Comparison of ENCODE assay signal across 27 cellular contexts in the genomic region with DNA sequence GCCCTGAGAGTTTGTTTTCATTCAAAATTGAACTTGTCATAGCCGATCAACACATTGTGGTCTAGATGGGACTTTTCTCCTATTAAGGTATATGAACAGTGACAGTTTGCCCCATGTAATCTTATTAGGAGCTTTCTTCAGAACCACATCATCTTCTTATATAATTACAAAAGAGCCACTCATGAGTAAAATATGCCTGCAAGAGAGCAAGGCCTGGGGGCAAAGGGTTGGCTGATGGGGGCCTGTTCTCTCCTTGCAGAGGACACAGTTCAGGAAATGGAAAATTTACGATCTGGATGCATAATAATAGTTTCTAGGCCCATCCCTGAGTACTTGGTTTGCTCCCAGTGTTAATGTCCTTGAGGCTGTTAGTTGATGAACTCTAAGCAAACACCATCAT.
DNase-seq lines count a peak whose midpoint lies in the region; ATAC-seq and TF ChIP-seq lines count a peak whose summit lies in the region.
"Had no signal": no experiment of that assay in that cellular context is flagged by ENCODE, and none has a peak within 500 bp of the region (broad histone marks: within the 10 kb centered on the region; RNA-seq: fewer than 3 reads in every experiment).

No MANE protein-coding gene starts in this region.

- peak; percentile 57 to 71 for DNase-seq in HAP-1 (ENCODE audit: low spot score in 2 of 2)
- DNase-seq in PC-3: peak; percentile 2
- peak; percentile 14 for DNase-seq in adipocyte (ENCODE audit: low read depth)
- DNase-seq in neural progenitor cell (ENCODE audit: low spot score): peak; percentile 24
- DNase-seq in activated CD4-positive, CD25-positive, alpha-beta regulatory T cell (lab: John Stamatoyannopoulos, UW): no peak
- no peak for DNase-seq in activated effector memory CD4-positive, alpha-beta T cell treated with Interleukin-2 at 50 U/mL for 16 hours
- DNase-seq in stimulated activated CD4-positive, alpha-beta T cell treated with anti-CD3 and anti-CD28 coated beads, Interleukin-4, amount 100 ng/mL, for 1 hour: no peak
- DNase-seq: activated CD4-positive, alpha-beta T cell treated with anti-CD3 and anti-CD28 coated beads for 48 hours; activated T-cell treated with anti-CD3 and anti-CD28 coated beads for 4 hours; anterior cingulate cortex; BE2C; CD8-positive, alpha-beta T cell; HCEC 1CT; hippocampal formation; left colon; mammary epithelial cell; NCI-H1436 treated with DMSO at 0.1 percent for 48 hours; NCI-H510A; nephron progenitor cell; pancreas; stimulated activated naive B cell treated with anti-CD40 and anti-IgM and Interleukin-4, amounts not matched to agents 10 μg/mL and 1 μg/mL and 100 μg/mL, for 72 hours; substantia nigra had no signal

- H3K4me1 Mint-ChIP-seq in neural progenitor cell: peaks cover 10% of the 10 kb centered on the region

- no peak overlapping the region for H3K4me3 Mint-ChIP-seq in neural progenitor cell
- H3K4me3 Mint-ChIP-seq: CD8-positive, alpha-beta T cell; nephron progenitor cell; stimulated activated naive B cell treated with anti-CD40 and anti-IgM and Interleukin-4, amounts not matched to agents 10 μg/mL and 1 μg/mL and 100 μg/mL, for 72 hours; type B pancreatic cell had no signal

- H3K27me3 ChIP-seq in HAP-1 (ENCODE audit: low read depth) (no peaks in the 10 kb centered on the region), PC-3 (ENCODE audit: low read length) (no peaks in the 10 kb centered on the region), adipocyte (replicated peaks; ENCODE audit: control insufficient read depth, insufficient read depth, low read length) (no peaks in the 10 kb centered on the region), neural progenitor cell (peaks cover 6% of the 10 kb centered on the region)
- H3K27me3 ChIP-seq: BE2C, breast epithelium, pancreas had no signal

- ATAC-seq in PC-3 (no peak), GM21576 (IDR thresholded peaks at IDR 0.05; ENCODE audit: unreplicated experiment) (no peak)
- ATAC-seq: activated naive CD4-positive, alpha-beta T cell treated with anti-CD3 and anti-CD28 coated beads, Interleukin-2, amount 50 U/mL, for 72 hours; CD8-positive, alpha-beta T cell; HepG2; left colon; pancreas; stimulated activated naive B cell treated with anti-CD40 and anti-IgM and Interleukin-4, amounts not matched to agents 10 μg/mL and 1 μg/mL and 100 μg/mL, for 72 hours had no signal

- no peak overlapping the region for H3K9ac ChIP-seq in PC-3 (ENCODE audit: low read length)
- no peak overlapping the region for H3K9ac ChIP-seq in adipocyte (ENCODE audit: low read length)
- H3K9ac ChIP-seq in neural progenitor cell: no peak overlapping the region

- peaks cover 4% of the 10 kb centered on the region for H3K9me3 Mint-ChIP-seq in neural progenitor cell
- H3K9me3 Mint-ChIP-seq: activated naive CD4-positive, alpha-beta T cell treated with anti-CD3 and anti-CD28 coated beads, Interleukin-2, amount 50 U/mL, for 72 hours; CD8-positive, alpha-beta T cell; nephron progenitor cell; type B pancreatic cell had no signal

- no TSS peak for BruUV-seq in PC-3 (replicated peaks; lab: Mats Ljungman, UMichigan)

- peaks cover 20% of the 10 kb centered on the region for H3K36me3 Mint-ChIP-seq in neural progenitor cell
- H3K36me3 Mint-ChIP-seq: activated naive CD4-positive, alpha-beta T cell treated with anti-CD3 and anti-CD28 coated beads, Interleukin-2, amount 50 U/mL, for 72 hours; CD8-positive, alpha-beta T cell; stimulated activated naive B cell treated with anti-CD40 and anti-IgM and Interleukin-4, amounts not matched to agents 10 μg/mL and 1 μg/mL and 100 μg/mL, for 72 hours had no signal

- H3K27ac ChIP-seq in PC-3 (ENCODE audit: low read length): no peak overlapping the region
- H3K27ac ChIP-seq in neural progenitor cell: no peak overlapping the region
- H3K27ac ChIP-seq: breast epithelium, pancreas had no signal

- H3K4me2 ChIP-seq in PC-3 (ENCODE audit: low read length) (no peak overlapping the region), neural progenitor cell (no peak overlapping the region)

- CTCF ChIA-PET in PC-3 (lab: Charles Lee): no interaction called here

- peaks cover 6% of the 10 kb centered on the region for H3K27me3 Mint-ChIP-seq in neural progenitor cell (ENCODE audit: insufficient read depth, low read depth)
- H3K27me3 Mint-ChIP-seq: stimulated activated naive B cell treated with anti-CD40 and anti-IgM and Interleukin-4, amounts not matched to agents 10 μg/mL and 1 μg/mL and 100 μg/mL, for 72 hours; type B pancreatic cell had no signal

- no peaks in the 10 kb centered on the region for H3K9me2 ChIP-seq in PC-3 (replicated peaks; ENCODE audit: low read length)

- H3K4me3 ChIP-seq in HAP-1 (no peak overlapping the region), PC-3 (ENCODE audit: low read length) (no peak overlapping the region), adipocyte (ENCODE audit: low read length) (no peak overlapping the region), neural progenitor cell (no peak overlapping the region)
- H3K4me3 ChIP-seq: breast epithelium, pancreas had no signal

- intact Hi-C loops in PC-3 (cut with micrococcal nuclease): no loop called here

- H4K20me1 ChIP-seq in PC-3 (ENCODE audit: low read length) (no peaks in the 10 kb centered on the region), neural progenitor cell (ENCODE audit: low read depth) (peaks cover 6% of the 10 kb centered on the region)

- H3K27ac Mint-ChIP-seq in neural progenitor cell: no peak overlapping the region
- H3K27ac Mint-ChIP-seq: activated naive CD4-positive, alpha-beta T cell treated with anti-CD3 and anti-CD28 coated beads, Interleukin-2, amount 50 U/mL, for 72 hours; CD8-positive, alpha-beta T cell; nephron progenitor cell; stimulated activated naive B cell treated with anti-CD40 and anti-IgM and Interleukin-4, amounts not matched to agents 10 μg/mL and 1 μg/mL and 100 μg/mL, for 72 hours; type B pancreatic cell had no signal

- H3K4me1 ChIP-seq in HAP-1 (peaks cover 26% of the 10 kb centered on the region), PC-3 (ENCODE audit: insufficient read depth, low read length) (no peaks in the 10 kb centered on the region), adipocyte (ENCODE audit: control insufficient read depth, insufficient read depth, low read length) (no peaks in the 10 kb centered on the region), neural progenitor cell (peaks cover 9% of the 10 kb centered on the region)
- H3K4me1 ChIP-seq: BE2C, breast epithelium, pancreas had no signal

- in situ Hi-C loops in HAP-1 (cut with MboI; ENCODE audit: low sequenced_read_pairs): no loop called here

- H3K79me2 ChIP-seq in PC-3 (ENCODE audit: low read length) (no peaks in the 10 kb centered on the region), neural progenitor cell (ENCODE audit: low read depth) (no peaks in the 10 kb centered on the region)

- no peaks in the 10 kb centered on the region for H3K9me3 ChIP-seq in HAP-1
- H3K9me3 ChIP-seq in PC-3 (ENCODE audit: low read length): no peaks in the 10 kb centered on the region
- no peaks in the 10 kb centered on the region for H3K9me3 ChIP-seq in adipocyte (ENCODE audit: control insufficient read depth, low read length)
- no peaks in the 10 kb centered on the region for H3K9me3 ChIP-seq in neural progenitor cell (ENCODE audit: low read depth)
- H3K9me3 ChIP-seq: BE2C, breast epithelium, pancreas had no signal

- no peak for TF ChIP-seq CTCF in PC-3 (conservative IDR thresholded peaks at IDR 0.05; ENCODE audit: low read depth, low read length)
- no peak for TF ChIP-seq CTCF in neural progenitor cell (IDR thresholded peaks at IDR 0.05)

- H3F3A ChIP-seq in PC-3 (ENCODE audit: low read length, unreplicated experiment) (no peaks in the 10 kb centered on the region), neural progenitor cell (ENCODE audit: low read depth) (no peaks in the 10 kb centered on the region)

- H3K36me3 ChIP-seq in HAP-1 (replicated peaks) (no peaks in the 10 kb centered on the region), PC-3 (ENCODE audit: low read depth, low read length) (no peaks in the 10 kb centered on the region), adipocyte (ENCODE audit: control insufficient read depth, insufficient read depth, low read length, severe bottlenecking) (peaks cover 14% of the 10 kb centered on the region), neural progenitor cell (no peaks in the 10 kb centered on the region)
- H3K36me3 ChIP-seq: BE2C, breast epithelium had no signal

- POLR2A ChIA-PET in PC-3 (lab: Charles Lee; ENCODE audit: unreplicated experiment): no interaction called here

- H2AFZ ChIP-seq in PC-3 (ENCODE audit: low read length) (no peak overlapping the region), neural progenitor cell (replicated peaks) (no peak overlapping the region)

Comparison
In these comparisons a context has a peak if more than half of its experiments do, and no peak if none do; other contexts are left out.
1. DNase-seq: peak in HAP-1 (2 of 2), PC-3 (single experiment), adipocyte (single experiment) and neural progenitor cell (single experiment); none in activated CD4-positive, CD25-positive, alpha-beta regulatory T cell (0 of 4), activated effector memory CD4-positive, alpha-beta T cell treated with Interleukin-2 at 50 U/mL for 16 hours (single experiment) and stimulated activated CD4-positive, alpha-beta T cell treated with anti-CD3 and anti-CD28 coated beads, Interleukin-4, amount 100 ng/mL, for 1 hour (single experiment).